In the genomic region with DNA sequence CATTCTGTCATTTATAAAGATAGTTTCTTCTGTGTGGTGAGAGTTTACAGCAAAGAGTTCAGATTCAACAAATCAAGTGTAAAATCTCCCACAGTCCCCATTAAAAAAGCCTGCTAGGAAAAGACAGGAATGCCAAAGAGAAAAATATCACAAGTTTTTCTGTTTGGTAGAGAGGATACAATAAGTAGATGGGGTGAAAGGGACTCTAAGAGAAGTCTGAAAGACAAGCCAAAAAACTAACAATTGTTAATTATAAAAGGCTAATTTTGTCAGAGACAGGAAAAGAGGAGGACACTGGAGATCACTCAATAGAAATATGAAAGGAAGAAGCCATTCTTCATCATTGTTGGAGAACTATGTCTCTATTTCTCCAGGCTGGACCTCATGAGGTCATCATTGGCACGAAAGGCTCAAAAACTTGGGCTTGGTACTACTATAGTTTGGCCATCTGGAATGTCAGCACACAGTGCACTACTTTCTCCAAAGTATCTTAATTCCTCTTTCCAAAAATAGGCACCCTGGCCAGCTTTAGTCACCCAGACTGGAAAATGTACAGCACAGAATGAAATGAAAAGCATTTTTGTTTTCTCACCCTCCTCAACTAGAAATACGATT, we compare ENCODE assay signal across 16 cellular contexts. TPM values are rescaled to one million over a fixed set of nuclear protein-coding genes. Genes with fewer than 3 reads are reported as not detected.
DNase-seq lines count a peak whose midpoint lies in the region; ATAC-seq, FAIRE-seq and TF ChIP-seq lines count a peak whose summit lies in the region.
"Had no signal": no experiment of that assay in that cellular context is flagged by ENCODE, and none has a peak within 500 bp of the region (broad histone marks: within the 10 kb centered on the region; RNA-seq: fewer than 3 reads in every experiment).

No MANE protein-coding gene starts in this region.

- H3K27me3 ChIP-seq in SJSA1 (replicated peaks): no peaks in the 10 kb centered on the region
- no peaks in the 10 kb centered on the region for H3K27me3 ChIP-seq in endodermal cell (ENCODE audit: control insufficient read depth, insufficient read depth, low read length, poor library complexity, severe bottlenecking)
- no peaks in the 10 kb centered on the region for H3K27me3 ChIP-seq in tibial artery
- H3K27me3 ChIP-seq: breast epithelium, stomach had no signal

- H3K4me3 Mint-ChIP-seq in endodermal cell: no peak overlapping the region
- H3K4me3 Mint-ChIP-seq: activated T-helper 1 cell treated with anti-CD3 and anti-CD28 coated beads, Interleukin-12 subunit alpha, Interleukin-12 subunit beta, Interleukin-2, Interleukin-4 antibody, amounts not matched to agents 30 ng/mL and 10 ng/mL and 1 ng/mL, durations not matched to agents 14 hours and 24 hours and 36 hours; CD4-positive, alpha-beta T cell had no signal

- H3K9me3 ChIP-seq in SJSA1 (replicated peaks) (no peaks in the 10 kb centered on the region), endodermal cell (ENCODE audit: control insufficient read depth, low read length) (no peaks in the 10 kb centered on the region), tibial artery (no peaks in the 10 kb centered on the region), kidney (ENCODE audit: control insufficient read depth in 1 of 2, low read length in 2 of 2) (no peaks in the 10 kb centered on the region)
- H3K9me3 ChIP-seq: breast epithelium, prostate gland, stomach had no signal

- WGBS in endodermal cell (ENCODE audit: insufficient coverage in 1 of 2, insufficient read length in 1 of 2), 2 experiments: 88 to 100% methylated on average over 2 of the region's 2 CpGs

- H3K9ac ChIP-seq in endodermal cell (ENCODE audit: extremely low read depth, low read length, poor library complexity, severe bottlenecking) (no peak overlapping the region), kidney (ENCODE audit: low read length in 2 of 2) (no peak overlapping the region)

- ATAC-seq in HG03097 (IDR thresholded peaks at IDR 0.05; ENCODE audit: low FRiP score, unreplicated experiment): no peak

- H3K4me1 Mint-ChIP-seq in endodermal cell: peaks cover 3% of the 10 kb centered on the region

- H3K36me3 ChIP-seq in SJSA1 (no peaks in the 10 kb centered on the region), endodermal cell (ENCODE audit: control insufficient read depth, insufficient read depth, low read length) (no peaks in the 10 kb centered on the region), tibial artery (no peaks in the 10 kb centered on the region), kidney (ENCODE audit: control insufficient read depth in 1 of 2, insufficient read depth in 2 of 2, low read length in 2 of 2) (no peaks in the 10 kb centered on the region)
- H3K36me3 ChIP-seq: breast epithelium, prostate gland, stomach had no signal

- peak; percentile 55 to 62 for DNase-seq in SJSA1 (ENCODE audit: low read depth in 1 of 2, low spot score in 2 of 2)
- DNase-seq in endodermal cell: no peak
- peak; percentile 20 for DNase-seq in middle frontal gyrus (ENCODE audit: extremely low spot score, low spot score)
- peak; percentile 38 to 48 for DNase-seq in tibial artery
- DNase-seq in activated T-cell treated with anti-CD3 and anti-CD28 coated beads for 4 hours: no peak
- DNase-seq in kidney: no peak
- DNase-seq: activated CD4-positive, alpha-beta T cell treated with anti-CD3 and anti-CD28 coated beads, Interleukin-2, amount 50 U/mL, for 1 hour; CD4-positive, alpha-beta T cell; GF-D8; HCEC 1CT; stomach; T-helper 2 cell had no signal

- no peak overlapping the region for H3K4me3 ChIP-seq in SJSA1
- H3K4me3 ChIP-seq in endodermal cell (ENCODE audit: low read length): no peak overlapping the region
- peak overlapping the region; percentile 13 to 24 for H3K4me3 ChIP-seq in tibial artery
- H3K4me3 ChIP-seq in kidney (ENCODE audit: low read length in 2 of 2): no peak overlapping the region
- H3K4me3 ChIP-seq: breast epithelium, prostate gland, stomach had no signal

- TF ChIP-seq CTCF in endodermal cell (conservative IDR thresholded peaks at IDR 0.05): no peak
- no peak for TF ChIP-seq CTCF in tibial artery (IDR thresholded peaks at IDR 0.05)
- no peak for TF ChIP-seq CTCF in kidney (IDR thresholded peaks at IDR 0.05; ENCODE audit: borderline replicate concordance, extremely low read depth, insufficient read depth)

- H3K27ac ChIP-seq in SJSA1 (peak overlapping the region; percentile 55), endodermal cell (ENCODE audit: low read depth, low read length) (peak overlapping the region; percentile 59), tibial artery (peak overlapping the region; percentile 53 to 56), kidney (ENCODE audit: low read depth in 2 of 2, low read length in 2 of 2) (no peak overlapping the region)
- H3K27ac ChIP-seq: prostate gland had no signal

- H3K27me3 Mint-ChIP-seq in endodermal cell (ENCODE audit: insufficient read depth): peaks cover 2% of the 10 kb centered on the region
- H3K27me3 Mint-ChIP-seq: CD4-positive, alpha-beta T cell had no signal

- intact Hi-C loops in tibial artery (cut with DNase I; ENCODE audit: low total_unique reads): no loop called here
- intact Hi-C loops in kidney (cut with DNase I): no loop called here

- no peaks in the 10 kb centered on the region for H3K36me3 Mint-ChIP-seq in endodermal cell (ENCODE audit: low read depth)

- H3K9me3 Mint-ChIP-seq in endodermal cell: no peaks in the 10 kb centered on the region
- H3K9me3 Mint-ChIP-seq: activated T-helper 1 cell treated with anti-CD3 and anti-CD28 coated beads, Interleukin-12 subunit alpha, Interleukin-12 subunit beta, Interleukin-2, Interleukin-4 antibody, amounts not matched to agents 30 ng/mL and 10 ng/mL and 1 ng/mL, durations not matched to agents 14 hours and 24 hours and 36 hours had no signal

- FAIRE-seq in kidney (lab: Jason Lieb, UNC): no peak

- no peak overlapping the region for H3K27ac Mint-ChIP-seq in endodermal cell
- H3K27ac Mint-ChIP-seq: activated T-helper 1 cell treated with anti-CD3 and anti-CD28 coated beads, Interleukin-12 subunit alpha, Interleukin-12 subunit beta, Interleukin-2, Interleukin-4 antibody, amounts not matched to agents 30 ng/mL and 10 ng/mL and 1 ng/mL, durations not matched to agents 14 hours and 24 hours and 36 hours; CD4-positive, alpha-beta T cell had no signal

- H3K4me1 ChIP-seq in SJSA1 (replicated peaks) (peaks cover 27% of the 10 kb centered on the region), endodermal cell (ENCODE audit: control insufficient read depth, insufficient read depth, low read length) (no peaks in the 10 kb centered on the region), tibial artery (peaks cover 0 to 44% (median 5%) of the 10 kb centered on the region in 4 donors), kidney (ENCODE audit: control insufficient read depth in 1 of 2, insufficient read depth in 1 of 2, low read depth in 1 of 2, low read length in 2 of 2) (no peaks in the 10 kb centered on the region)
- H3K4me1 ChIP-seq: breast epithelium, prostate gland had no signal

RNA-seq across cellular contexts. Expression of a gene that starts 0.5 kb away (rescaled TPM):
- total RNA-seq in SJSA1 (2014; rRNA removed; shearing (Covaris generic)): 6.5 and 18.5 TPM in 2 replicates
- total RNA-seq in endodermal cell (under 1 TPM; 0.13 to 0.20 TPM), kidney (47.3 TPM)
- 3.9 TPM for polyA plus RNA-seq in endodermal cell (2013, experiment 1 of 2)
- 5.8 TPM for polyA plus RNA-seq in endodermal cell (2013, experiment 2 of 2)
- 5.0 TPM for polyA plus RNA-seq in kidney (ENCODE audit: insufficient read depth, low read depth, low replicate concordance)
- total RNA-seq: activated T-helper 1 cell treated with anti-CD3 and anti-CD28 coated beads, Interleukin-12 subunit alpha, Interleukin-12 subunit beta, Interleukin-2, Interleukin-4 antibody, amounts not matched to agents 30 ng/mL and 10 ng/mL and 1 ng/mL, durations not matched to agents 14 hours and 24 hours and 36 hours had no signal

Comparison
In these comparisons a context has a peak if more than half of its experiments do, and no peak if none do; other contexts are left out.
1. DNase-seq: peak in SJSA1 (2 of 2), middle frontal gyrus (single experiment) and tibial artery (2 of 2); none in endodermal cell (single experiment), activated T-cell treated with anti-CD3 and anti-CD28 coated beads for 4 hours (single experiment) and kidney (single experiment).
2. H3K27ac ChIP-seq: peak in SJSA1 (single experiment), endodermal cell (single experiment) and tibial artery (2 of 2); none in kidney (0 of 2).
3. H3K4me3 ChIP-seq: peak in tibial artery (2 of 2); none in SJSA1 (single experiment), endodermal cell (single experiment) and kidney (0 of 2).